ENCODE assay signal across 8 cellular contexts in genomic region chr18:46104128-46104911, GRCh38. TPM values are rescaled to one million over a fixed set of nuclear protein-coding genes. Genes with fewer than 3 reads are reported as not detected.
DNase-seq lines count a peak whose midpoint lies in the region; ATAC-seq and TF ChIP-seq lines count a peak whose summit lies in the region.

A gene with protein sequence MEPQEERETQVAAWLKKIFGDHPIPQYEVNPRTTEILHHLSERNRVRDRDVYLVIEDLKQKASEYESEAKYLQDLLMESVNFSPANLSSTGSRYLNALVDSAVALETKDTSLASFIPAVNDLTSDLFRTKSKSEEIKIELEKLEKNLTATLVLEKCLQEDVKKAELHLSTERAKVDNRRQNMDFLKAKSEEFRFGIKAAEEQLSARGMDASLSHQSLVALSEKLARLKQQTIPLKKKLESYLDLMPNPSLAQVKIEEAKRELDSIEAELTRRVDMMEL (plus strand): TSS chr18:46104385. CDS start chr18:46104412, 27 bp downstream.

- peak within 1 kb of the TSS; percentile 95 for H2AFZ ChIP-seq in DND-41 (ENCODE audit: low read depth, low read length)

- TF ChIP-seq CTCF in DND-41 (IDR thresholded peaks at IDR 0.05; ENCODE audit: borderline replicate concordance, extremely low read depth, low read length, poor library complexity, severe bottlenecking) (no peak), RWPE1 (conservative IDR thresholded peaks at IDR 0.05; ENCODE audit: low read depth) (no peak)

- no peaks in the 10 kb centered on the region for H4K20me1 ChIP-seq in DND-41 (ENCODE audit: insufficient read depth, low read length)

- peak within 1 kb of the TSS; percentile 72 to 86 for H3K4me3 ChIP-seq in DND-41 (ENCODE audit: low read depth in 1 of 2, low read length in 2 of 2)

- peak within 1 kb of the TSS; percentile 93 for H3K27ac Mint-ChIP-seq in activated T-helper 17 cell treated with anti-CD3 and anti-CD28 coated beads, Interleukin-2, amount 50 U/mL, for 72 hours
- peak within 1 kb of the TSS; percentile 33 to 94 (median 86) for H3K27ac Mint-ChIP-seq in naive B cell
- peak within 1 kb of the TSS; percentile 97 for H3K27ac Mint-ChIP-seq in stimulated activated effector memory CD8-positive, alpha-beta T cell treated with anti-CD3 and anti-CD28 coated beads, Interleukin-12 subunit alpha, Interleukin-12 subunit beta, amount 100 ng/mL, for 72 hours

- H3K27me3 Mint-ChIP-seq in activated T-helper 17 cell treated with anti-CD3 and anti-CD28 coated beads, Interleukin-2, amount 50 U/mL, for 72 hours = no peaks in the 10 kb centered on the region
- H3K27me3 Mint-ChIP-seq in naive B cell = no peaks in the 10 kb centered on the region

- DNase-seq in DND-41 (peak; percentile 93), LHCN-M2 (ENCODE audit: low read depth) (peak; percentile 82), RWPE1 (ENCODE audit: low spot score) (peak; percentile 86), fibroblast of gingiva (ENCODE audit: low read depth) (peak; percentile 71), naive B cell (peak; percentile 75)
- DNase-seq in stimulated activated effector memory CD8-positive, alpha-beta T cell treated with anti-CD3 and anti-CD28 coated beads, Interleukin-12 subunit alpha, Interleukin-12 subunit beta, amount 100 ng/mL, for 72 hours (ENCODE audit: low spot score in 2 of 2) = peak; percentile 64 to 89

- peak within 1 kb of the TSS; percentile 85 for H3K9ac ChIP-seq in DND-41 (ENCODE audit: low read depth, low read length)

- POLR2A ChIA-PET in RWPE1 (lab: Yijun Ruan, JAX; ENCODE audit: low non-redundant PET) = no interaction called here

- peak within 1 kb of the TSS; percentile 93 for H3K4me3 Mint-ChIP-seq in activated T-helper 17 cell treated with anti-CD3 and anti-CD28 coated beads, Interleukin-2, amount 50 U/mL, for 72 hours
- H3K4me3 Mint-ChIP-seq in naive B cell = peak within 1 kb of the TSS; percentile 94 to 99 (median 96)
- H3K4me3 Mint-ChIP-seq in stimulated activated effector memory CD8-positive, alpha-beta T cell treated with anti-CD3 and anti-CD28 coated beads, Interleukin-12 subunit alpha, Interleukin-12 subunit beta, amount 100 ng/mL, for 72 hours = peak within 1 kb of the TSS; percentile 98

- H3K79me2 ChIP-seq in DND-41 (ENCODE audit: insufficient read depth, low read length) = peaks cover 63% of the 10 kb centered on the region

- peaks cover 30% of the 10 kb centered on the region for H3K36me3 Mint-ChIP-seq in activated T-helper 17 cell treated with anti-CD3 and anti-CD28 coated beads, Interleukin-2, amount 50 U/mL, for 72 hours (ENCODE audit: low read depth)
- no peaks in the 10 kb centered on the region for H3K36me3 Mint-ChIP-seq in naive B cell
- peaks cover 36% of the 10 kb centered on the region for H3K36me3 Mint-ChIP-seq in stimulated activated effector memory CD8-positive, alpha-beta T cell treated with anti-CD3 and anti-CD28 coated beads, Interleukin-12 subunit alpha, Interleukin-12 subunit beta, amount 100 ng/mL, for 72 hours

- no peaks in the 10 kb centered on the region for H3K9me3 ChIP-seq in DND-41 (ENCODE audit: insufficient read depth, low read length, severe bottlenecking)

- CTCF ChIA-PET in RWPE1 (lab: Yijun Ruan, JAX) = no interaction called here

- ATAC-seq in DND-41 (ENCODE audit: insufficient read depth, low read depth) (peak; percentile 95), GM21825 (IDR thresholded peaks at IDR 0.05; ENCODE audit: unreplicated experiment) (peak; percentile 92), naive B cell (ENCODE audit: low read depth in 2 of 2) (peak; percentile 99)
- ATAC-seq in activated T-helper 17 cell treated with anti-CD3 and anti-CD28 coated beads, Interleukin-2, amount 50 U/mL, for 72 hours (replicated peaks) = peak; percentile 91
- peak; percentile 90 for ATAC-seq in stimulated activated effector memory CD8-positive, alpha-beta T cell treated with anti-CD3 and anti-CD28 coated beads, Interleukin-12 subunit alpha, Interleukin-12 subunit beta, amount 100 ng/mL, for 72 hours

- H3K27me3 ChIP-seq in DND-41 (ENCODE audit: insufficient read depth, low read length, poor library complexity) = no peaks in the 10 kb centered on the region

- peaks cover 33% of the 10 kb centered on the region for H3K36me3 ChIP-seq in DND-41 (ENCODE audit: insufficient read depth, low read length)

- H3K27ac ChIP-seq in DND-41 (ENCODE audit: low read length) (peak within 1 kb of the TSS; percentile 87), RWPE1 (peak within 1 kb of the TSS; percentile 89)

- H3K4me1 ChIP-seq in DND-41 (ENCODE audit: insufficient read depth, low read length) = peaks cover 55% of the 10 kb centered on the region

- peak within 1 kb of the TSS; percentile 70 for H3K4me2 ChIP-seq in DND-41 (ENCODE audit: insufficient read depth, low read length)

- no peaks in the 10 kb centered on the region for H3K4me1 Mint-ChIP-seq in activated T-helper 17 cell treated with anti-CD3 and anti-CD28 coated beads, Interleukin-2, amount 50 U/mL, for 72 hours
- H3K4me1 Mint-ChIP-seq in naive B cell = peaks cover 3 to 30% (median 16%) of the 10 kb centered on the region in 3 donors
- peaks cover 9% of the 10 kb centered on the region for H3K4me1 Mint-ChIP-seq in stimulated activated effector memory CD8-positive, alpha-beta T cell treated with anti-CD3 and anti-CD28 coated beads, Interleukin-12 subunit alpha, Interleukin-12 subunit beta, amount 100 ng/mL, for 72 hours

- no peaks in the 10 kb centered on the region for H3K9me3 Mint-ChIP-seq in activated T-helper 17 cell treated with anti-CD3 and anti-CD28 coated beads, Interleukin-2, amount 50 U/mL, for 72 hours
- H3K9me3 Mint-ChIP-seq in naive B cell = no peaks in the 10 kb centered on the region
- no peaks in the 10 kb centered on the region for H3K9me3 Mint-ChIP-seq in stimulated activated effector memory CD8-positive, alpha-beta T cell treated with anti-CD3 and anti-CD28 coated beads, Interleukin-12 subunit alpha, Interleukin-12 subunit beta, amount 100 ng/mL, for 72 hours

RNA-seq across cellular contexts. Expression of the gene that starts here (rescaled TPM):
- total RNA-seq in LHCN-M2 (2014; rRNA removed) = 42.1 and 87.1 TPM in 2 replicates
- 24.9 TPM for polyA plus RNA-seq in LHCN-M2 (2012)
- 10 to 100 TPM; 34.3 to 54.5 TPM for total RNA-seq in activated T-helper 17 cell treated with anti-CD3 and anti-CD28 coated beads, Interleukin-2, amount 50 U/mL, for 72 hours
- polyA plus RNA-seq in naive B cell (ENCODE audit: low read depth in 6 of 6) = 10 to 100 TPM; 49.4 to 74.0 (median 63.8) TPM

Comparison
In these comparisons a context has a peak if more than half of its experiments do, and no peak if none do; other contexts are left out.
1. Peak in every context shown above with its lines: DNase-seq, ATAC-seq, H3K4me3 ChIP-seq and H3K27ac ChIP-seq.